In genomic region chr6:73123632-73124329, GRCh38 we compare ENCODE assay signal across 18 cellular contexts.
DNase-seq lines count a peak whose midpoint lies in the region; ATAC-seq and TF ChIP-seq lines count a peak whose summit lies in the region.
"Had no signal": no experiment of that assay in that cellular context is flagged by ENCODE, and none has a peak within 500 bp of the region (broad histone marks: within the 10 kb centered on the region; RNA-seq: fewer than 3 reads in every experiment).

No MANE protein-coding gene starts in this region.

- no peak overlapping the region for H3K9ac ChIP-seq in OCI-LY3 (ENCODE audit: low read length)
- H3K9ac ChIP-seq: BLaER1 treated with 17β-estradiol and CSF1 and Interleukin-3, amounts not matched to agents 10 nM and 100 nM had no signal

- H4K20me1 ChIP-seq in OCI-LY3 (ENCODE audit: insufficient read depth, low read length) = peaks cover 3% of the 10 kb centered on the region; the same call in 1 of the 2 replicates
- H4K20me1 ChIP-seq: BLaER1 treated with 17β-estradiol and CSF1 and Interleukin-3, amounts not matched to agents 10 nM and 100 nM had no signal

- no peak overlapping the region for H2AFZ ChIP-seq in OCI-LY3 (ENCODE audit: low read depth, low read length)

- H3K4me1 ChIP-seq in OCI-LY3 (ENCODE audit: low read length) (peaks cover 21% of the 10 kb centered on the region), SJCRH30 (peaks cover 27% of the 10 kb centered on the region)
- H3K4me1 ChIP-seq: adrenal gland; BLaER1 treated with 17β-estradiol and CSF1 and Interleukin-3, amounts not matched to agents 10 nM and 100 nM had no signal

- no peak for DNase-seq in stimulated activated CD4-positive, alpha-beta T cell treated with anti-CD3 and anti-CD28 coated beads, Interleukin-4, amount 100 ng/mL, for 24 hours
- DNase-seq in GM10248 (ENCODE audit: extremely low spot score) (no peak), putamen (ENCODE audit: low spot score) (no peak), SJCRH30 (no peak)
- DNase-seq: activated CD4-positive, alpha-beta T cell treated with anti-CD3 and anti-CD28 coated beads, Interleukin-2, amount 10 ng/mL, durations not matched to agents 24 days and 14 days; adrenal gland; GOT3; NCI-H2029 treated with DMSO at 0.1 percent for 48 hours; occipital lobe; small intestine; stimulated activated naive CD8-positive, alpha-beta T cell treated with anti-CD3 and anti-CD28 coated beads, Interleukin-15, Interleukin-2, amounts not matched to agents 100 U/mL and 50 U/mL, for 24 hours; T1000 had no signal

- H3K27me3 ChIP-seq in OCI-LY3 (ENCODE audit: low read depth, low read length) (no peaks in the 10 kb centered on the region), SJCRH30 (no peaks in the 10 kb centered on the region)
- H3K27me3 ChIP-seq: adrenal gland; BLaER1 treated with 17β-estradiol and CSF1 and Interleukin-3, amounts not matched to agents 10 nM and 100 nM had no signal

- peak; percentile 88 for ATAC-seq in GM19025 (IDR thresholded peaks at IDR 0.05; ENCODE audit: low read depth, unreplicated experiment)
- ATAC-seq in GM21576 (IDR thresholded peaks at IDR 0.05; ENCODE audit: unreplicated experiment) = peak; percentile 66
- ATAC-seq in HG03045 (IDR thresholded peaks at IDR 0.05; ENCODE audit: unreplicated experiment) = peak; percentile 82
- ATAC-seq: stimulated activated naive CD8-positive, alpha-beta T cell treated with anti-CD3 and anti-CD28 coated beads, Interleukin-15, Interleukin-2, amounts not matched to agents 100 U/mL and 50 U/mL, for 24 hours had no signal

- no peaks in the 10 kb centered on the region for H3K79me2 ChIP-seq in OCI-LY3 (ENCODE audit: low read length)

- peaks cover 9% of the 10 kb centered on the region for H3K36me3 ChIP-seq in OCI-LY3 (replicated peaks; ENCODE audit: low read depth, low read length)
- no peaks in the 10 kb centered on the region for H3K36me3 ChIP-seq in SJCRH30
- H3K36me3 ChIP-seq: adrenal gland had no signal

- H3K9me3 ChIP-seq in OCI-LY3 (ENCODE audit: insufficient read depth, low read length) (no peaks in the 10 kb centered on the region), SJCRH30 (replicated peaks) (no peaks in the 10 kb centered on the region)
- H3K9me3 ChIP-seq: adrenal gland; BLaER1 treated with 17β-estradiol and CSF1 and Interleukin-3, amounts not matched to agents 10 nM and 100 nM had no signal

- POLR2A ChIA-PET in GM10248 (lab: Yijun Ruan, JAX) = no interaction called here

- H3K4me3 ChIP-seq in OCI-LY3 (ENCODE audit: low read length) = no peak overlapping the region; the same call in 1 of the 2 replicates
- no peak overlapping the region for H3K4me3 ChIP-seq in SJCRH30
- H3K4me3 ChIP-seq: adrenal gland; BLaER1 treated with 17β-estradiol and CSF1 and Interleukin-3, amounts not matched to agents 10 nM and 100 nM had no signal

- H3K4me2 ChIP-seq in OCI-LY3 (ENCODE audit: low read length) = peak overlapping the region; percentile 63
- H3K4me2 ChIP-seq: BLaER1 treated with 17β-estradiol and CSF1 and Interleukin-3, amounts not matched to agents 10 nM and 100 nM had no signal

- H3K27ac ChIP-seq in OCI-LY3 (ENCODE audit: low read length) = no peak overlapping the region
- H3K27ac ChIP-seq in SJCRH30 = no peak overlapping the region
- H3K27ac ChIP-seq: adrenal gland; BLaER1 treated with 17β-estradiol and CSF1 and Interleukin-3, amounts not matched to agents 10 nM and 100 nM; epithelial cell of prostate had no signal

- TF ChIP-seq CTCF in OCI-LY3 (IDR thresholded peaks at IDR 0.05; ENCODE audit: low read depth, low read length) (no peak), GM10248 (IDR thresholded peaks at IDR 0.05; ENCODE audit: control extremely low read depth, extremely low read depth, low read depth, missing control alignments) (no peak)

- CTCF ChIA-PET in GM10248 (lab: Yijun Ruan, JAX) = interaction anchor here (0.7 to 1.7 kb wide), 3 partner anchors 10 to 508 kb away, joined by 3 to 8 read pairs (median 3); no protein-coding TSS in a partner anchor
